In the genomic region with DNA sequence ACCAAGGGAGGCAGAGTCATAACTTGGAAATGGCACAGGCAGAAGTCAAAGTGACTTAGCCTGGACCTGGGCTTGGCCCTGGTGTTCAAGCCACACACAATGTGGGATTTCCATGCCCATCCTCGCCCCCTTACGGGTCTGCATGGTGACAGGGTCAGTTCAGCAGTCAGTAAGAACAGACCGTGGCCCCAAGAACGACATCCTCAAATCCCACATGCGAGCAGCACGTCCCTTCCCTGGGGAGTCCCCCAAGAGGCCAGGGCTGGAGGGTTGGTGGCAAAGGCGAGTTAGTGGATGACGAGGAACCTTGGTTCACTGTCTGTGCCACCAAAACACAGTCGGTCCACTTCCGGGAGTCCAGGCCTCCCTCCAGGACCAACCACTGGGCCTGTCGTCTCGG, we compare ENCODE assay signal across 30 cellular contexts.
"Had no signal": no experiment of that assay in that cellular context is flagged by ENCODE, and none has a peak within 500 bp of the region (broad histone marks: within the 10 kb centered on the region; RNA-seq: fewer than 3 reads in every experiment).

No MANE protein-coding gene starts in this region.

- H3K9me3 Mint-ChIP-seq: naive thymus-derived CD4-positive, alpha-beta T cell; natural killer cell; nephron; neural progenitor cell; stimulated activated memory B cell treated with anti-CD40 and anti-IgM and Interleukin-4, amounts not matched to agents 10 μg/mL and 1 μg/mL and 100 μg/mL, for 72 hours; stimulated activated naive CD8-positive, alpha-beta T cell treated with anti-CD3 and anti-CD28 coated beads, Interleukin-15, amount 100 ng/mL, for 72 hours; type B pancreatic cell had no signal

- H3K27ac Mint-ChIP-seq: naive thymus-derived CD4-positive, alpha-beta T cell; natural killer cell; nephron; neural progenitor cell; stimulated activated memory B cell treated with anti-CD40 and anti-IgM and Interleukin-4, amounts not matched to agents 10 μg/mL and 1 μg/mL and 100 μg/mL, for 72 hours; stimulated activated naive CD8-positive, alpha-beta T cell treated with anti-CD3 and anti-CD28 coated beads, Interleukin-15, amount 100 ng/mL, for 72 hours; type B pancreatic cell had no signal

- H3K4me1 ChIP-seq: neural progenitor cell, pancreas, prostate gland, right atrium auricular region, right lobe of liver, sigmoid colon, suprapubic skin, testis, transverse colon, upper lobe of right lung, uterus had no signal

- H3K27me3 ChIP-seq: neural progenitor cell, right atrium auricular region, right lobe of liver, sigmoid colon, testis, tibial artery, transverse colon, upper lobe of right lung, uterus had no signal

- H3K36me3 Mint-ChIP-seq: naive thymus-derived CD4-positive, alpha-beta T cell; natural killer cell; neural progenitor cell; stimulated activated memory B cell treated with anti-CD40 and anti-IgM and Interleukin-4, amounts not matched to agents 10 μg/mL and 1 μg/mL and 100 μg/mL, for 72 hours had no signal

- H3K27ac ChIP-seq: neural progenitor cell, neutrophil, pancreas, prostate gland, right atrium auricular region, right lobe of liver, sigmoid colon, suprapubic skin, testis, tibial artery, transverse colon, upper lobe of right lung, uterus had no signal

- H3K9me3 ChIP-seq: neutrophil, pancreas, prostate gland, right atrium auricular region, right lobe of liver, sigmoid colon, suprapubic skin, testis, tibial artery, transverse colon, upper lobe of right lung, uterus had no signal

- H3K4me3 Mint-ChIP-seq: naive thymus-derived CD4-positive, alpha-beta T cell; natural killer cell; nephron; neural progenitor cell; stimulated activated memory B cell treated with anti-CD40 and anti-IgM and Interleukin-4, amounts not matched to agents 10 μg/mL and 1 μg/mL and 100 μg/mL, for 72 hours; stimulated activated naive CD8-positive, alpha-beta T cell treated with anti-CD3 and anti-CD28 coated beads, Interleukin-15, amount 100 ng/mL, for 72 hours; type B pancreatic cell had no signal

- DNase-seq: naive thymus-derived CD4-positive, alpha-beta T cell; natural killer cell; nucleus accumbens; pancreas; retina; right lobe of liver; sigmoid colon; small intestine; stimulated activated CD4-positive, alpha-beta T cell treated with anti-CD3 and anti-CD28 coated beads, Interleukin-12 subunit alpha, Interleukin-12 subunit beta, amount 100 ng/mL, for 4 hours; stimulated activated CD4-positive, alpha-beta T cell treated with anti-CD3 and anti-CD28 coated beads, Interleukin-1b, Interleukin-23, amount 100 ng/mL, for 48 hours; stimulated activated CD4-positive, alpha-beta T cell treated with anti-CD3 and anti-CD28 coated beads, Interleukin-4, amount 100 ng/mL, for 1 hour; stimulated activated CD4-positive, alpha-beta T cell treated with anti-CD3 and anti-CD28 coated beads, Interleukin-4, amount 100 ng/mL, for 4 hours; stimulated activated CD8-positive, alpha-beta memory T cell treated with anti-CD3 and anti-CD28 coated beads, Interleukin-4, amount 100 ng/mL, for 48 hours; stimulated activated naive CD4-positive, alpha-beta T cell; stimulated activated naive CD8-positive, alpha-beta T cell treated with anti-CD3 and anti-CD28 coated beads, Interleukin-15, amount 100 ng/mL, for 72 hours; stimulated activated naive CD8-positive, alpha-beta T cell treated with anti-CD3 and anti-CD28 coated beads, Interleukin-15, Interleukin-2, amounts not matched to agents 100 U/mL and 50 U/mL, for 24 hours; substantia nigra; testis; tibial artery; transverse colon; upper lobe of right lung; uterus had no signal

- H3K4me1 Mint-ChIP-seq: neural progenitor cell; stimulated activated memory B cell treated with anti-CD40 and anti-IgM and Interleukin-4, amounts not matched to agents 10 μg/mL and 1 μg/mL and 100 μg/mL, for 72 hours had no signal

- H3K4me3 ChIP-seq: neural progenitor cell, pancreas, prostate gland, right atrium auricular region, right lobe of liver, sigmoid colon, suprapubic skin, testis, tibial artery, transverse colon, upper lobe of right lung, uterus had no signal

- H3K36me3 ChIP-seq: neural progenitor cell, neutrophil, pancreas, prostate gland, right atrium auricular region, right lobe of liver, sigmoid colon, suprapubic skin, tibial artery, transverse colon, upper lobe of right lung, uterus had no signal
